Comparison of ENCODE assay signal across 1 cellular context in genomic region chr11:12224537-12224893, GRCh38.
TF ChIP-seq lines count a peak whose summit lies in the region.

No MANE protein-coding gene starts in this region.

TF ChIP-seq in HepG2, 621 proteins besides CTCF, POLR2A, EP300 and RAD21 (continued from another document):
- no peak for TF ChIP-seq ZXDC (CRISPR knock-in tag; IDR thresholded peaks at IDR 0.05)
- TF ChIP-seq ZNF710 (CRISPR knock-in tag; IDR thresholded peaks at IDR 0.05; ENCODE audit: borderline replicate concordance): no peak
- no peak for TF ChIP-seq CAMTA2 (CRISPR knock-in tag; IDR thresholded peaks at IDR 0.05; ENCODE audit: borderline replicate concordance)
- no peak for TF ChIP-seq ZNF589 (CRISPR knock-in tag; conservative IDR thresholded peaks at IDR 0.05)
TF ChIP-seq in HepG2: peak in this region for 0.
